Comparison of ENCODE assay signal across 26 cellular contexts in genomic region chr7:51705701-51706100, GRCh38.
DNase-seq lines count a peak whose midpoint lies in the region; ATAC-seq and TF ChIP-seq lines count a peak whose summit lies in the region.
"Had no signal": no experiment of that assay in that cellular context is flagged by ENCODE, and none has a peak within 500 bp of the region (broad histone marks: within the 10 kb centered on the region; RNA-seq: fewer than 3 reads in every experiment).

No MANE protein-coding gene starts in this region.

- H3K4me3 ChIP-seq in adrenal gland: no peak overlapping the region
- H3K4me3 ChIP-seq in BE2C (ENCODE audit: low read depth, low read length): no peak overlapping the region
- H3K4me3 ChIP-seq: BLaER1 treated with 17β-estradiol and CSF1 and Interleukin-3, amounts not matched to agents 10 nM and 100 nM; GM12878 had no signal

- no peak for ATAC-seq in GM18517 (IDR thresholded peaks at IDR 0.05; ENCODE audit: unreplicated experiment)
- ATAC-seq: GM12878, Panc1 had no signal

- no peak for TF ChIP-seq POLR2A in adrenal gland (IDR thresholded peaks at IDR 0.05)

- DNase-seq in adrenal gland (peak in 5 of 7 donors; percentile 21 to 58 (median 39)), head of caudate nucleus (peak in 22 of 42 donors; percentile 5 to 71 (median 23)), occipital lobe (lab: John Stamatoyannopoulos, UW) (peak; percentile 1), iPS-NIHi11 (ENCODE audit: low spot score) (no peak), HuH-7 (ENCODE audit: low spot score) (no peak), BE2C (no peak)
- DNase-seq: Caco-2; CD4-positive, alpha-beta memory T cell; DMS 273 treated with DMSO at 0.1 percent for 48 hours; DMS79 treated with DMSO at 0.1 percent for 48 hours; GOT3; HCEC 1CT; IMR-90; MV-4-11; NCI-H1105 treated with DMSO at 0.1 percent for 48 hours; NCI-H2029 treated with DMSO at 0.1 percent for 48 hours; NCI-H345; NCI-H524; NCI-H774; NK-92 treated with Interleukin-12 subunit alpha and Interleukin-12 subunit beta, amount 100 ng/mL, for 24 hours; SIG-M5; SK-N-SH had no signal

- 53 to 61% (median 56%) methylated on average over 3 of the region's 3 CpGs for WGBS in adrenal gland, 4 donors

- no peak overlapping the region for H3K27ac ChIP-seq in adrenal gland
- H3K27ac ChIP-seq: BLaER1 treated with 17β-estradiol and CSF1 and Interleukin-3, amounts not matched to agents 10 nM and 100 nM had no signal

- peaks cover 0 to 4% of the 10 kb centered on the region in 2 donors for H3K4me1 ChIP-seq in adrenal gland (replicated peaks in 1 of 2)
- H3K4me1 ChIP-seq in BE2C: no peaks in the 10 kb centered on the region
- H3K4me1 ChIP-seq: BLaER1 treated with 17β-estradiol and CSF1 and Interleukin-3, amounts not matched to agents 10 nM and 100 nM; Caco-2 had no signal

- TF ChIP-seq CTCF in adrenal gland (IDR thresholded peaks at IDR 0.05) (no peak), BE2C (IDR thresholded peaks at IDR 0.05; ENCODE audit: low read depth, low read length) (no peak)

- no peaks in the 10 kb centered on the region for H3K27me3 ChIP-seq in adrenal gland
- H3K27me3 ChIP-seq in BE2C: no peaks in the 10 kb centered on the region
- H3K27me3 ChIP-seq: BLaER1 treated with 17β-estradiol and CSF1 and Interleukin-3, amounts not matched to agents 10 nM and 100 nM had no signal

- peaks cover 0 to 5% (median 0%) of the 10 kb centered on the region in 3 donors for H3K9me3 ChIP-seq in adrenal gland (replicated peaks in 1 of 3)
- H3K9me3 ChIP-seq in BE2C: no peaks in the 10 kb centered on the region
- H3K9me3 ChIP-seq: BLaER1 treated with 17β-estradiol and CSF1 and Interleukin-3, amounts not matched to agents 10 nM and 100 nM; Caco-2 had no signal

- H3K36me3 ChIP-seq in adrenal gland (replicated peaks in 1 of 2) (no peaks in the 10 kb centered on the region), BE2C (no peaks in the 10 kb centered on the region)
- H3K36me3 ChIP-seq: BLaER1 treated with 17β-estradiol and CSF1 and Interleukin-3, amounts not matched to agents 10 nM and 100 nM had no signal

- intact Hi-C loops in adrenal gland (cut with DNase I): no loop called here
- intact Hi-C loops in head of caudate nucleus (cut with DNase I): no loop called here

Comparison
In these comparisons a context has a peak if more than half of its experiments do, and no peak if none do; other contexts are left out.
1. DNase-seq: peak in adrenal gland (5 of 7), head of caudate nucleus (22 of 42) and occipital lobe (single experiment); none in iPS-NIHi11 (single experiment), HuH-7 (single experiment) and BE2C (single experiment).